22 cellular contexts compared by ENCODE assay signal in genomic region chr3:188365978-188366698, GRCh38.
A peak's percentile ranks its signal among the peaks of the same experiment; 100 is the strongest.
DNase-seq lines count a peak whose midpoint lies in the region; ATAC-seq and TF ChIP-seq lines count a peak whose summit lies in the region.
"Had no signal": no experiment of that assay in that cellular context is flagged by ENCODE, and none has a peak within 500 bp of the region (broad histone marks: within the 10 kb centered on the region; RNA-seq: fewer than 3 reads in every experiment).

No MANE protein-coding gene starts in this region.

- no peak overlapping the region for H3K27ac ChIP-seq in right cardiac atrium (ENCODE audit: low read length)
- H3K27ac ChIP-seq in right atrium auricular region = no peak overlapping the region
- H3K27ac ChIP-seq in esophagus muscularis mucosa (replicated peaks in 1 of 4) = peak overlapping the region; percentile 70 to 80 (median 72)
- no peak overlapping the region for H3K27ac ChIP-seq in substantia nigra (ENCODE audit: low read depth, low read length, poor library complexity, severe bottlenecking)
- no peak overlapping the region for H3K27ac ChIP-seq in neural progenitor cell
- H3K27ac ChIP-seq: 22Rv1; BLaER1 treated with 17β-estradiol and CSF1 and Interleukin-3, amounts not matched to agents 10 nM and 100 nM; Peyer's patch; SK-N-MC; thyroid gland had no signal

- no peak for DNase-seq in right cardiac atrium
- no peak for DNase-seq in right atrium auricular region (ENCODE audit: low spot score)
- DNase-seq in esophagus muscularis mucosa (ENCODE audit: extremely low spot score) = no peak
- no peak for DNase-seq in neural crest cell (ENCODE audit: low read depth, low spot score)
- DNase-seq in substantia nigra (lab: John Stamatoyannopoulos, UW) = no peak
- no peak for DNase-seq in COLO829 (ENCODE audit: low spot score)
- no peak for DNase-seq in AG08396 (ENCODE audit: low spot score)
- no peak for DNase-seq in neural progenitor cell (ENCODE audit: low spot score)
- DNase-seq: activated CD4-positive, alpha-beta T cell treated with anti-CD3 and anti-CD28 coated beads, Interleukin-2, amount 10 ng/mL, durations not matched to agents 24 days and 14 days; activated naive CD4-positive, alpha-beta T cell treated with anti-CD3 and anti-CD28 coated beads for 36 hours; DND-41; effector memory CD8-positive, alpha-beta T cell; MV-4-11; NCI-H2107; NCI-H69; Peyer's patch; stimulated activated CD4-positive, alpha-beta T cell treated with anti-CD3 and anti-CD28 coated beads, Interleukin-4, amount 100 ng/mL, for 1 hour; stimulated activated CD8-positive, alpha-beta memory T cell treated with anti-CD3 and anti-CD28 coated beads, Interleukin-4, amount 100 ng/mL, for 48 hours; thyroid gland had no signal

- peak; percentile 34 to 63 for ATAC-seq in right cardiac atrium
- ATAC-seq: effector memory CD8-positive, alpha-beta T cell had no signal

- H3K4me1 Mint-ChIP-seq in neural crest cell (peaks cover 43% of the 10 kb centered on the region), neural progenitor cell (peaks cover 27% of the 10 kb centered on the region)

- no peaks in the 10 kb centered on the region for H3K27me3 Mint-ChIP-seq in neural crest cell (ENCODE audit: low read depth)
- H3K27me3 Mint-ChIP-seq in neural progenitor cell (ENCODE audit: insufficient read depth, low read depth) = peaks cover 8% of the 10 kb centered on the region
- H3K27me3 Mint-ChIP-seq: activated CD4-positive, alpha-beta T cell treated with anti-CD3 and anti-CD28 coated beads, Interleukin-2, amount 10 ng/mL, durations not matched to agents 24 days and 14 days; effector memory CD8-positive, alpha-beta T cell had no signal

- peaks cover 6% of the 10 kb centered on the region for H3K4me1 ChIP-seq in right cardiac atrium (ENCODE audit: control insufficient read depth, insufficient read depth, low read length)
- H3K4me1 ChIP-seq in right atrium auricular region = peaks cover 0 to 34% of the 10 kb centered on the region in 2 donors
- peaks cover 30 to 94% (median 92%) of the 10 kb centered on the region in 4 donors for H3K4me1 ChIP-seq in esophagus muscularis mucosa
- no peaks in the 10 kb centered on the region for H3K4me1 ChIP-seq in neural progenitor cell
- H3K4me1 ChIP-seq: thyroid gland had no signal

- H3K4me2 ChIP-seq in neural progenitor cell = no peak overlapping the region
- H3K4me2 ChIP-seq: BLaER1 treated with 17β-estradiol and CSF1 and Interleukin-3, amounts not matched to agents 10 nM and 100 nM had no signal

- H3K4me3 Mint-ChIP-seq in neural crest cell = no peak overlapping the region
- no peak overlapping the region for H3K4me3 Mint-ChIP-seq in neural progenitor cell
- H3K4me3 Mint-ChIP-seq: activated CD4-positive, alpha-beta T cell treated with anti-CD3 and anti-CD28 coated beads, Interleukin-2, amount 10 ng/mL, durations not matched to agents 24 days and 14 days; activated naive CD4-positive, alpha-beta T cell treated with anti-CD3 and anti-CD28 coated beads for 36 hours; effector memory CD8-positive, alpha-beta T cell had no signal

- H3K4me3 ChIP-seq in right cardiac atrium (ENCODE audit: low read length) (no peak overlapping the region), right atrium auricular region (no peak overlapping the region), esophagus muscularis mucosa (peak overlapping the region in 2 of 4 donors; percentile 8 to 15), neural progenitor cell (no peak overlapping the region)
- H3K4me3 ChIP-seq: BLaER1 treated with 17β-estradiol and CSF1 and Interleukin-3, amounts not matched to agents 10 nM and 100 nM; Peyer's patch; SK-N-MC; thyroid gland had no signal

- H3K27ac Mint-ChIP-seq in neural crest cell (ENCODE audit: unreplicated experiment) = peak overlapping the region; percentile 1
- no peak overlapping the region for H3K27ac Mint-ChIP-seq in neural progenitor cell
- H3K27ac Mint-ChIP-seq: activated CD4-positive, alpha-beta T cell treated with anti-CD3 and anti-CD28 coated beads, Interleukin-2, amount 10 ng/mL, durations not matched to agents 24 days and 14 days; activated naive CD4-positive, alpha-beta T cell treated with anti-CD3 and anti-CD28 coated beads for 36 hours; effector memory CD8-positive, alpha-beta T cell had no signal

- no peaks in the 10 kb centered on the region for H3K79me2 ChIP-seq in neural progenitor cell (ENCODE audit: low read depth)

- H3K36me3 ChIP-seq in right atrium auricular region (no peaks in the 10 kb centered on the region), esophagus muscularis mucosa (peaks cover 0 to 5% (median 0%) of the 10 kb centered on the region in 4 donors), neural progenitor cell (no peaks in the 10 kb centered on the region)
- H3K36me3 ChIP-seq: Peyer's patch, thyroid gland had no signal

- no peaks in the 10 kb centered on the region for H4K20me1 ChIP-seq in neural progenitor cell (ENCODE audit: low read depth)
- H4K20me1 ChIP-seq: BLaER1 treated with 17β-estradiol and CSF1 and Interleukin-3, amounts not matched to agents 10 nM and 100 nM had no signal

- H3K36me3 Mint-ChIP-seq in neural crest cell (ENCODE audit: low read depth) (no peaks in the 10 kb centered on the region), neural progenitor cell (peaks cover 3% of the 10 kb centered on the region)

- H3K9me3 ChIP-seq in right cardiac atrium (ENCODE audit: control insufficient read depth, low read length) = no peaks in the 10 kb centered on the region
- no peaks in the 10 kb centered on the region for H3K9me3 ChIP-seq in right atrium auricular region
- no peaks in the 10 kb centered on the region for H3K9me3 ChIP-seq in esophagus muscularis mucosa
- no peaks in the 10 kb centered on the region for H3K9me3 ChIP-seq in neural progenitor cell (ENCODE audit: low read depth)
- H3K9me3 ChIP-seq: Peyer's patch, thyroid gland had no signal

- 62% methylated on average over 12 of the region's 12 CpGs for WGBS in right cardiac atrium
- 56% methylated on average over 12 of the region's 12 CpGs for WGBS in esophagus muscularis mucosa

- H3K27me3 ChIP-seq in right cardiac atrium (ENCODE audit: control insufficient read depth, insufficient read depth) (no peaks in the 10 kb centered on the region), right atrium auricular region (no peaks in the 10 kb centered on the region), esophagus muscularis mucosa (no peaks in the 10 kb centered on the region), neural progenitor cell (no peaks in the 10 kb centered on the region)
- H3K27me3 ChIP-seq: BLaER1 treated with 17β-estradiol and CSF1 and Interleukin-3, amounts not matched to agents 10 nM and 100 nM; Peyer's patch; thyroid gland had no signal

- no peak for TF ChIP-seq CTCF in right atrium auricular region (IDR thresholded peaks at IDR 0.05)
- TF ChIP-seq CTCF in esophagus muscularis mucosa (IDR thresholded peaks at IDR 0.05) = no peak
- no peak for TF ChIP-seq CTCF in neural crest cell (conservative IDR thresholded peaks at IDR 0.05)
- TF ChIP-seq CTCF in neural progenitor cell (IDR thresholded peaks at IDR 0.05) = no peak

- intact Hi-C loops in right cardiac atrium (cut with DNase I) = no loop called here
- intact Hi-C loops in esophagus muscularis mucosa (cut with DNase I) = no loop called here

- peaks cover 3% of the 10 kb centered on the region for H3F3A ChIP-seq in neural progenitor cell (ENCODE audit: low read depth)

- H3K9me3 Mint-ChIP-seq in neural crest cell (no peaks in the 10 kb centered on the region), neural progenitor cell (no peaks in the 10 kb centered on the region)
- H3K9me3 Mint-ChIP-seq: activated naive CD4-positive, alpha-beta T cell treated with anti-CD3 and anti-CD28 coated beads for 36 hours; effector memory CD8-positive, alpha-beta T cell had no signal

- TF ChIP-seq POLR2A in esophagus muscularis mucosa (IDR thresholded peaks at IDR 0.05; ENCODE audit: low read depth) = no peak

- no peak overlapping the region for H3K9ac ChIP-seq in neural progenitor cell
- H3K9ac ChIP-seq: BLaER1 treated with 17β-estradiol and CSF1 and Interleukin-3, amounts not matched to agents 10 nM and 100 nM had no signal

- TF ChIP-seq EP300 in esophagus muscularis mucosa (IDR thresholded peaks at IDR 0.05) = no peak

- no peak overlapping the region for H2AFZ ChIP-seq in neural progenitor cell (replicated peaks)

Comparison
In these comparisons a context has a peak if more than half of its experiments do, and no peak if none do; other contexts are left out.
1. H3K27ac ChIP-seq: peak in esophagus muscularis mucosa (4 of 4); none in right cardiac atrium (single experiment), right atrium auricular region (0 of 2), substantia nigra (single experiment) and neural progenitor cell (single experiment).